8 cellular contexts compared by ENCODE assay signal in genomic region chr3:9792405-9793160, GRCh38. TPM values are rescaled to one million over a fixed set of nuclear protein-coding genes. Genes with fewer than 3 reads are reported as not detected.
DNase-seq lines count a peak whose midpoint lies in the region; ATAC-seq and TF ChIP-seq lines count a peak whose summit lies in the region.

Gene ARPC4 (plus strand): TSS chr3:9793082. CDS start chr3:9793122, 40 bp downstream.
A gene with protein sequence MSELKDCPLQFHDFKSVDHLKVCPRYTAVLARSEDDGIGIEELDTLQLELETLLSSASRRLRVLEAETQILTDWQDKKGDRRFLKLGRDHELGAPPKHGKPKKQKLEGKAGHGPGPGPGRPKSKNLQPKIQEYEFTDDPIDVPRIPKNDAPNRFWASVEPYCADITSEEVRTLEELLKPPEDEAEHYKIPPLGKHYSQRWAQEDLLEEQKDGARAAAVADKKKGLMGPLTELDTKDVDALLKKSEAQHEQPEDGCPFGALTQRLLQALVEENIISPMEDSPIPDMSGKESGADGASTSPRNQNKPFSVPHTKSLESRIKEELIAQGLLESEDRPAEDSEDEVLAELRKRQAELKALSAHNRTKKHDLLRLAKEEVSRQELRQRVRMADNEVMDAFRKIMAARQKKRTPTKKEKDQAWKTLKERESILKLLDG (minus strand): TSS chr3:9792473. CDS start chr3:9791466, 1,007 bp downstream.

- no peaks in the 10 kb centered on the region for H3K27me3 ChIP-seq in left ventricle myocardium inferior (ENCODE audit: low read depth)
- H3K27me3 ChIP-seq in prostate gland (replicated peaks; ENCODE audit: insufficient read depth): no peaks in the 10 kb centered on the region

- peak within 1 kb of the TSS; percentile 99 for H3K27ac ChIP-seq in left ventricle myocardium inferior (replicated peaks)
- H3K27ac ChIP-seq in prostate gland: peak within 1 kb of the TSS; percentile 95 to 96

- DNase-seq in NCI-H187 (lab: John Stamatoyannopoulos, UW) (peak; percentile 62 to 87), T-helper 17 cell (peak; percentile 80 to 87 (median 84)), amygdala (lab: John Stamatoyannopoulos, UW) (peak; percentile 60 to 99 (median 92)), left ventricle myocardium inferior (peak; percentile 94), prostate gland (ENCODE audit: low spot score) (peak; percentile 93), ureter (ENCODE audit: low spot score) (peak; percentile 94)

- H3K36me3 ChIP-seq in left ventricle myocardium inferior (peaks cover 55% of the 10 kb centered on the region), prostate gland (peaks cover 8% of the 10 kb centered on the region in 2 donors)

- peaks cover 15% of the 10 kb centered on the region for H3K36me3 Mint-ChIP-seq in T-helper 17 cell (ENCODE audit: low read depth)

- ATAC-seq in GM18502 (IDR thresholded peaks at IDR 0.05; ENCODE audit: poor library complexity, unreplicated experiment): peak; percentile 83
- ATAC-seq in HG02943 (IDR thresholded peaks at IDR 0.05; ENCODE audit: low read depth, unreplicated experiment): peak; percentile 88
- peak; percentile 88 for ATAC-seq in T-helper 17 cell

- H3K4me3 Mint-ChIP-seq in T-helper 17 cell: peak within 1 kb of the TSS; percentile 97

- H3K9me3 ChIP-seq in T-helper 17 cell (ENCODE audit: control insufficient read depth, low read length, poor library complexity, severe bottlenecking): no peaks in the 10 kb centered on the region
- no peaks in the 10 kb centered on the region for H3K9me3 ChIP-seq in left ventricle myocardium inferior (replicated peaks)
- no peaks in the 10 kb centered on the region for H3K9me3 ChIP-seq in prostate gland

- peaks cover 35% of the 10 kb centered on the region for H3K4me1 Mint-ChIP-seq in T-helper 17 cell

- H3K27me3 Mint-ChIP-seq in T-helper 17 cell: no peaks in the 10 kb centered on the region

- intact Hi-C loops in left ventricle myocardium inferior (cut with micrococcal nuclease): no loop called here
- intact Hi-C loops in prostate gland (cut with DNase I): loop anchor here (1.0 kb wide), 1 partner anchor 43 kb away; the partner anchor contains the start of gene OGG1

- peak; percentile 38 for TF ChIP-seq POLR2A in prostate gland (IDR thresholded peaks at IDR 0.05)

- H3K4me1 ChIP-seq in left ventricle myocardium inferior: peaks cover 61% of the 10 kb centered on the region
- no peaks in the 10 kb centered on the region for H3K4me1 ChIP-seq in prostate gland (replicated peaks)

- H3K4me3 ChIP-seq in left ventricle myocardium inferior (peak within 1 kb of the TSS; percentile 98), prostate gland (peak within 1 kb of the TSS; percentile 92 to 97)

- WGBS in prostate gland: under 1% methylated on average over 56 of the region's 65 CpGs

- TF ChIP-seq CTCF in left ventricle myocardium inferior (IDR thresholded peaks at IDR 0.05; ENCODE audit: borderline replicate concordance) (peak; percentile 33), prostate gland (IDR thresholded peaks at IDR 0.05) (peak in 2 of 4 experiments; percentile 45 to 48)

- H3K27ac Mint-ChIP-seq in T-helper 17 cell: peak within 1 kb of the TSS; percentile 96

RNA-seq across cellular contexts. Expression of gene ARPC4, which starts in this region (rescaled TPM):
- total RNA-seq in T-helper 17 cell: 100 to 1,000 TPM; 155 to 192 TPM
- total RNA-seq in left ventricle myocardium inferior: 52.9 TPM
- total RNA-seq in prostate gland: 100 to 1,000 TPM; 121 to 152 TPM
- 166 TPM for total RNA-seq in ureter

RNA-seq across cellular contexts. Expression of the second gene that starts in this region (rescaled TPM):
- total RNA-seq in T-helper 17 cell: 10 to 100 TPM; 32.2 to 35.2 TPM
- total RNA-seq in left ventricle myocardium inferior: 45.3 TPM
- total RNA-seq in prostate gland: 100 to 1,000 TPM; 130 to 131 TPM
- total RNA-seq in ureter: 54.6 TPM

Comparison
In these comparisons a context has a peak if more than half of its experiments do, and no peak if none do; other contexts are left out.
1. Peak in every context shown above with its lines: DNase-seq, ATAC-seq, H3K4me3 ChIP-seq and H3K27ac ChIP-seq.